ENCODE assay signal across 2 cellular contexts in the genomic region with DNA sequence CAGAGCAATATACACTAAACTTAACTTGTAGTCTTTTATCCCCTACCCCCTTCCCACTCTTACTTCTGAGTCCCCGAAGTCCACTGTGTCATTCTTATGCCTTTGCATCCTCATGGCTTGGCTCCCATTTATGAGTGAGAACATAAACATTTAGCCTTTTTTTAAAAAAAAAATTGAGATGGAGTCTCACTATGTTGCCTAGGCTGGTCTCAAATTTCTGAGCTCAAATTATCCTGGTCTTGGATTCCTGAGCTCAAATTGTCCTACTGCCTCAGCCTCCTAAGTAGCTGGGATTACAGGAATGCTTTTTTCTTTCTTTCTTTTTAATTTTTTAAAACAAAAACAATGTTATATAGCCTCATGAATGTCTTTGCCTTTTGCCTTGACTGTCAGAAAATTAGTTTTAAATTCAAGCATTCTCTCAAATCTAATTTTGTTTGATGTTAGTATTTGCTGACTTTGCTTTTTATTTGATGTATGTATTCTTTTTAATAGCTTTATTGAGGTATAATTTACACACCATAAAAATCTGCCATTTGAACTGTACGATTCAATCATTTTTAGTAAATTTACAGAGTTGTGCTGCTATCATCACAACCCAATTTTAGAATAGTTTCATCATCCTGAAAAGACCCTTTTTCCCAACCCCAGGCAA.
TF ChIP-seq lines count a peak whose summit lies in the region.

No MANE protein-coding gene starts in this region.

TF ChIP-seq in HepG2, 621 proteins besides CTCF, POLR2A, EP300 and RAD21:
- TF ChIP-seq, protein P1, sequence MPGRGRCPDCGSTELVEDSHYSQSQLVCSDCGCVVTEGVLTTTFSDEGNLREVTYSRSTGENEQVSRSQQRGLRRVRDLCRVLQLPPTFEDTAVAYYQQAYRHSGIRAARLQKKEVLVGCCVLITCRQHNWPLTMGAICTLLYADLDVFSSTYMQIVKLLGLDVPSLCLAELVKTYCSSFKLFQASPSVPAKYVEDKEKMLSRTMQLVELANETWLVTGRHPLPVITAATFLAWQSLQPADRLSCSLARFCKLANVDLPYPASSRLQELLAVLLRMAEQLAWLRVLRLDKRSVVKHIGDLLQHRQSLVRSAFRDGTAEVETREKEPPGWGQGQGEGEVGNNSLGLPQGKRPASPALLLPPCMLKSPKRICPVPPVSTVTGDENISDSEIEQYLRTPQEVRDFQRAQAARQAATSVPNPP (CRISPR knock-in tag; IDR thresholded peaks at IDR 0.05): no peak
- TF ChIP-seq MAFF (IDR thresholded peaks at IDR 0.05; ENCODE audit: low read depth, low read length) (peak; percentile 96), KAT8 (CRISPR knock-in tag; IDR thresholded peaks at IDR 0.05) (no peak), TCF7L2 (IDR thresholded peaks at IDR 0.05; ENCODE audit: low read depth, low read length) (no peak), XRCC5 (optimal IDR thresholded peaks at IDR 0.05; ENCODE audit: low read length) (no peak), MAFK (conservative IDR thresholded peaks at IDR 0.05 in 1 of 2, IDR thresholded peaks at IDR 0.05 in 1 of 2; ENCODE audit: low read length in 2 of 2) (peak; percentile 90 to 97), KLF16 (CRISPR knock-in tag; IDR thresholded peaks at IDR 0.05) (no peak)

TF ChIP-seq in K562, 482 proteins besides CTCF, POLR2A, EP300 and RAD21:
- TF ChIP-seq MAFG (tag; conservative IDR thresholded peaks at IDR 0.05): peak; percentile 73
- TF ChIP-seq ZNF316 (IDR thresholded peaks at IDR 0.05): peak; percentile 91
- peak; percentile 78 for TF ChIP-seq C11orf30 (IDR thresholded peaks at IDR 0.05; ENCODE audit: low read depth)
- peak; percentile 86 for TF ChIP-seq MAFF (IDR thresholded peaks at IDR 0.05; ENCODE audit: low read length)
- TF ChIP-seq MAFK (IDR thresholded peaks at IDR 0.05; ENCODE audit: low read length): peak; percentile 87
- no peak for TF ChIP-seq ZNF780A (CRISPR knock-in tag; IDR thresholded peaks at IDR 0.05)
- TF ChIP-seq SMC3 (conservative IDR thresholded peaks at IDR 0.05; ENCODE audit: insufficient read depth, low read depth, low read length): no peak
